Comparison of ENCODE assay signal across 9 cellular contexts in the genomic region with DNA sequence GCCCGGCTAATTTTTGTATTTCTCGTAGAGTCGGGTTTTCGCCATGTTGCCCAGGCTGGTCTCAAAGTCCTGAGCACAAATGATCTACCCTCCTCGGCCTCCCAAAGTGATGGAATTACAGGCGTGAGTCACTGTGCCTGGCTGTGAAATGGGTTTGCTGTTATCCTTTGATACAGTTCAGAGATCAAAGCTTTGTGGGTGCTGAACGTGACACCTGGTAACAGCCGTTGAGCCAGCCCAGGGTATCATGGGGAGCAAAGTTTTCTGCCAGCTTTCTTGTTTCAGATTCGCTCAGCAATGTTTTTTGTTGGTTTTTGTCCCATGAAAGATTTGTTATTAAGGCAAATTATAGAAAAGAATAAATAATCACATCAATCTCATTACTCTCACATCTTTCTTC.
"Had no signal": no experiment of that assay in that cellular context is flagged by ENCODE, and none has a peak within 500 bp of the region (broad histone marks: within the 10 kb centered on the region; RNA-seq: fewer than 3 reads in every experiment).

No MANE protein-coding gene starts in this region.

- ATAC-seq: HepG2, K562 had no signal

- H3K4me2 ChIP-seq: GM23338 had no signal

- FAIRE-seq: H1, H54, HepG2, K562 had no signal

- H3K4me3 ChIP-seq: GM23338, K562 had no signal

- DNase-seq: H9, HCEC 1CT, Karpas-422, KG1 had no signal
